1 cellular context compared by ENCODE assay signal in genomic region chr16:11499295-11500089, GRCh38.
A peak's percentile ranks its signal among the peaks of the same experiment; 100 is the strongest.
TF ChIP-seq lines count a peak whose summit lies in the region.

No MANE protein-coding gene starts in this region.

TF ChIP-seq in H1, 55 proteins besides CTCF, POLR2A, EP300 and RAD21:
- TF ChIP-seq KDM1A (IDR thresholded peaks at IDR 0.05; ENCODE audit: borderline replicate concordance, low read length) (peak; percentile 46; the same call in 1 of the 2 replicates), CHD1 (IDR thresholded peaks at IDR 0.05; ENCODE audit: low read depth, low read length) (no peak), KDM4A (IDR thresholded peaks at IDR 0.05; ENCODE audit: low read depth, low read length, severe bottlenecking) (peak; percentile 16), YY1 (IDR thresholded peaks at IDR 0.05; ENCODE audit: low read depth, low read length) (no peak), ATF2 (IDR thresholded peaks at IDR 0.05; ENCODE audit: low read length) (no peak), POLR2AphosphoS5 (IDR thresholded peaks at IDR 0.05; ENCODE audit: low read depth, low read length) (no peak), POU5F1 (IDR thresholded peaks at IDR 0.05; ENCODE audit: low read depth, low read length) (no peak)
